In genomic region chr6:122717350-122717749, GRCh38 we compare ENCODE assay signal across 13 cellular contexts.
DNase-seq lines count a peak whose midpoint lies in the region; ATAC-seq and TF ChIP-seq lines count a peak whose summit lies in the region.
"Had no signal": no experiment of that assay in that cellular context is flagged by ENCODE, and none has a peak within 500 bp of the region (broad histone marks: within the 10 kb centered on the region; RNA-seq: fewer than 3 reads in every experiment).

No MANE protein-coding gene starts in this region.

- ATAC-seq in right cardiac atrium = peak; percentile 21 to 36
- ATAC-seq in HG02759 (IDR thresholded peaks at IDR 0.05; ENCODE audit: unreplicated experiment) = no peak
- ATAC-seq in gastroesophageal sphincter = no peak
- ATAC-seq: HCT116 had no signal

- no peak overlapping the region for H3K4me3 ChIP-seq in AG10803 (ENCODE audit: low read length)
- peak overlapping the region; percentile 39 for H3K4me3 ChIP-seq in SJCRH30
- no peak overlapping the region for H3K4me3 ChIP-seq in right cardiac atrium (ENCODE audit: low read length)
- H3K4me3 ChIP-seq in gastroesophageal sphincter = no peak overlapping the region
- H3K4me3 ChIP-seq: prostate gland had no signal

- H3K27ac ChIP-seq in SJCRH30 (peak overlapping the region; percentile 39), right cardiac atrium (ENCODE audit: low read length) (no peak overlapping the region), gastroesophageal sphincter (no peak overlapping the region)
- H3K27ac ChIP-seq: prostate gland had no signal

- DNase-seq in AG10803 (ENCODE audit: low read depth) = peak; percentile 19
- DNase-seq in Kasumi-1 (lab: John Stamatoyannopoulos, UW) = peak; percentile 68 to 78
- peak; percentile 48 to 71 for DNase-seq in SJCRH30
- no peak for DNase-seq in right cardiac atrium
- no peak for DNase-seq in activated naive CD4-positive, alpha-beta T cell treated with anti-CD3 and anti-CD28 coated beads, Interleukin-2, amount 50 U/mL, for 16 hours
- DNase-seq in GM03348 (ENCODE audit: low spot score) = no peak
- DNase-seq: activated B cell treated with CpG ODN at 0.5 μM for 24 hours; activated naive CD4-positive, alpha-beta T cell treated with Interleukin-2 at 50 U/mL for 16 hours; NCI-H510A treated with DMSO at 0.1 percent for 48 hours had no signal

- no peak for TF ChIP-seq POLR2A in gastroesophageal sphincter (IDR thresholded peaks at IDR 0.05)

- no peak for TF ChIP-seq EP300 in gastroesophageal sphincter (IDR thresholded peaks at IDR 0.05)

- H3K4me1 ChIP-seq in SJCRH30 (peaks cover 12% of the 10 kb centered on the region), right cardiac atrium (ENCODE audit: control insufficient read depth, insufficient read depth, low read length) (no peaks in the 10 kb centered on the region), gastroesophageal sphincter (no peaks in the 10 kb centered on the region)
- H3K4me1 ChIP-seq: prostate gland had no signal

- 13% methylated on average over 2 of the region's 2 CpGs for WGBS in right cardiac atrium
- WGBS in gastroesophageal sphincter (ENCODE audit: low coverage in 1 of 2), 2 donors = 0 to 8% methylated on average over 1 to 2 of the region's 2 CpGs

- TF ChIP-seq CTCF in AG10803 (conservative IDR thresholded peaks at IDR 0.05; ENCODE audit: low read length) (no peak), gastroesophageal sphincter (IDR thresholded peaks at IDR 0.05) (no peak)

- H3K9me3 ChIP-seq in SJCRH30 (replicated peaks) (no peaks in the 10 kb centered on the region), right cardiac atrium (ENCODE audit: control insufficient read depth, low read length) (no peaks in the 10 kb centered on the region), gastroesophageal sphincter (no peaks in the 10 kb centered on the region)
- H3K9me3 ChIP-seq: prostate gland had no signal

- H3K36me3 ChIP-seq in SJCRH30 = no peaks in the 10 kb centered on the region
- no peaks in the 10 kb centered on the region for H3K36me3 ChIP-seq in gastroesophageal sphincter
- H3K36me3 ChIP-seq: prostate gland had no signal

- H3K27me3 ChIP-seq in SJCRH30 = no peaks in the 10 kb centered on the region
- no peaks in the 10 kb centered on the region for H3K27me3 ChIP-seq in right cardiac atrium (ENCODE audit: control insufficient read depth, insufficient read depth)
- H3K27me3 ChIP-seq in gastroesophageal sphincter = no peaks in the 10 kb centered on the region

- intact Hi-C loops in right cardiac atrium (cut with DNase I) = no loop called here

Comparison
In these comparisons a context has a peak if more than half of its experiments do, and no peak if none do; other contexts are left out.
1. DNase-seq: peak in AG10803 (single experiment), Kasumi-1 (2 of 2) and SJCRH30 (2 of 2); none in right cardiac atrium (0 of 3), activated naive CD4-positive, alpha-beta T cell treated with anti-CD3 and anti-CD28 coated beads, Interleukin-2, amount 50 U/mL, for 16 hours (single experiment) and GM03348 (single experiment).
2. ATAC-seq: peak in right cardiac atrium (2 of 2); none in HG02759 (single experiment) and gastroesophageal sphincter (single experiment).